In genomic region chr9:128442150-128442549, GRCh38 we compare ENCODE assay signal across 31 cellular contexts.
"Had no signal": no experiment of that assay in that cellular context is flagged by ENCODE, and none has a peak within 500 bp of the region (broad histone marks: within the 10 kb centered on the region; RNA-seq: fewer than 3 reads in every experiment).

No MANE protein-coding gene starts in this region.

- H3K4me3 ChIP-seq: ascending aorta, breast epithelium, cardiac muscle cell, colonic mucosa, dorsolateral prefrontal cortex, esophagus muscularis mucosa, gastroesophageal sphincter had no signal

- H3K4me1 Mint-ChIP-seq: activated naive CD8-positive, alpha-beta T cell treated with anti-CD3 and anti-CD28 coated beads, Interleukin-2, amount 10 ng/mL, durations not matched to agents 7 days and 5 days; activated T-helper 17 cell treated with anti-CD3 and anti-CD28 coated beads, Interleukin-2, amount 50 U/mL, for 72 hours; brain; endodermal cell had no signal

- H3K27ac Mint-ChIP-seq: activated CD4-positive, alpha-beta memory T cell treated with anti-CD3 and anti-CD28 coated beads, Interleukin-2, amount 10 ng/mL, durations not matched to agents 7 days and 5 days; activated CD4-positive, alpha-beta T cell treated with anti-CD3 and anti-CD28 coated beads, Interleukin-2, amount 10 ng/mL, durations not matched to agents 7 days and 5 days; activated naive CD4-positive, alpha-beta T cell treated with anti-CD3 and anti-CD28 coated beads, Interleukin-2, amount 50 U/mL, for 72 hours; activated naive CD8-positive, alpha-beta T cell treated with anti-CD3 and anti-CD28 coated beads, Interleukin-2, amount 10 ng/mL, durations not matched to agents 7 days and 5 days; activated T-cell treated with anti-CD3 and anti-CD28 coated beads, Interleukin-2, amount 50 U/mL, for 24 hours; activated T-helper 17 cell treated with anti-CD3 and anti-CD28 coated beads, Interleukin-2, amount 50 U/mL, for 72 hours; brain; endodermal cell; WTC11 had no signal

- H3K9me3 Mint-ChIP-seq: activated CD4-positive, alpha-beta memory T cell treated with anti-CD3 and anti-CD28 coated beads, Interleukin-2, amount 10 ng/mL, durations not matched to agents 7 days and 5 days; activated CD4-positive, alpha-beta T cell treated with anti-CD3 and anti-CD28 coated beads, Interleukin-2, amount 10 ng/mL, durations not matched to agents 7 days and 5 days; activated naive CD4-positive, alpha-beta T cell treated with anti-CD3 and anti-CD28 coated beads, Interleukin-2, amount 50 U/mL, for 72 hours; activated naive CD8-positive, alpha-beta T cell treated with anti-CD3 and anti-CD28 coated beads, Interleukin-2, amount 10 ng/mL, durations not matched to agents 7 days and 5 days; activated T-cell treated with anti-CD3 and anti-CD28 coated beads, Interleukin-2, amount 50 U/mL, for 24 hours; activated T-helper 17 cell treated with anti-CD3 and anti-CD28 coated beads, Interleukin-2, amount 50 U/mL, for 72 hours; brain; endodermal cell; WTC11 had no signal

- H3K27me3 Mint-ChIP-seq: activated CD4-positive, alpha-beta memory T cell treated with anti-CD3 and anti-CD28 coated beads, Interleukin-2, amount 10 ng/mL, durations not matched to agents 7 days and 5 days; activated CD4-positive, alpha-beta T cell treated with anti-CD3 and anti-CD28 coated beads, Interleukin-2, amount 10 ng/mL, durations not matched to agents 7 days and 5 days; activated naive CD8-positive, alpha-beta T cell treated with anti-CD3 and anti-CD28 coated beads, Interleukin-2, amount 10 ng/mL, durations not matched to agents 7 days and 5 days; activated T-cell treated with anti-CD3 and anti-CD28 coated beads, Interleukin-2, amount 50 U/mL, for 24 hours; activated T-helper 17 cell treated with anti-CD3 and anti-CD28 coated beads, Interleukin-2, amount 50 U/mL, for 72 hours had no signal

- H3K4me3 Mint-ChIP-seq: activated CD4-positive, alpha-beta memory T cell treated with anti-CD3 and anti-CD28 coated beads, Interleukin-2, amount 10 ng/mL, durations not matched to agents 7 days and 5 days; activated CD4-positive, alpha-beta T cell treated with anti-CD3 and anti-CD28 coated beads, Interleukin-2, amount 10 ng/mL, durations not matched to agents 7 days and 5 days; activated naive CD8-positive, alpha-beta T cell treated with anti-CD3 and anti-CD28 coated beads, Interleukin-2, amount 10 ng/mL, durations not matched to agents 7 days and 5 days; activated T-cell treated with anti-CD3 and anti-CD28 coated beads, Interleukin-2, amount 50 U/mL, for 24 hours; activated T-helper 17 cell treated with anti-CD3 and anti-CD28 coated beads, Interleukin-2, amount 50 U/mL, for 72 hours; brain; endodermal cell; WTC11 had no signal

- H3K36me3 Mint-ChIP-seq: activated naive CD4-positive, alpha-beta T cell treated with anti-CD3 and anti-CD28 coated beads, Interleukin-2, amount 50 U/mL, for 72 hours; activated naive CD8-positive, alpha-beta T cell treated with anti-CD3 and anti-CD28 coated beads, Interleukin-2, amount 10 ng/mL, durations not matched to agents 7 days and 5 days; brain; WTC11 had no signal

- DNase-seq: activated CD4-positive, alpha-beta memory T cell treated with anti-CD3 and anti-CD28 coated beads, Interleukin-2, amount 10 ng/mL, durations not matched to agents 7 days and 5 days; activated CD4-positive, alpha-beta T cell treated with anti-CD3 and anti-CD28 coated beads for 1 hour; activated CD4-positive, alpha-beta T cell treated with anti-CD3 and anti-CD28 coated beads for 4 hours; activated CD4-positive, alpha-beta T cell treated with anti-CD3 and anti-CD28 coated beads, Interleukin-2, amount 10 ng/mL, durations not matched to agents 7 days and 5 days; activated CD4-positive, alpha-beta T cell treated with anti-CD3 and anti-CD28 coated beads, Interleukin-2, amount 50 U/mL, for 4 hours; activated CD8-positive, alpha-beta memory T cell treated with anti-CD3 and anti-CD28 coated beads, Interleukin-2, amount 50 U/mL, for 48 hours; activated effector memory CD4-positive, alpha-beta T cell treated with Interleukin-2 at 50 U/mL for 16 hours; activated gamma-delta T cell treated with Interleukin-2 at 50 U/mL for 16 hours; activated naive CD4-positive, alpha-beta T cell treated with Interleukin-2 at 50 U/mL for 16 hours; activated naive CD8-positive, alpha-beta T cell treated with anti-CD3 and anti-CD28 coated beads, Interleukin-2, amount 10 ng/mL, durations not matched to agents 7 days and 5 days; activated T-cell treated with anti-CD3 and anti-CD28 coated beads for 4 hours; activated T-cell treated with anti-CD3 and anti-CD28 coated beads, Interleukin-2, amount 50 U/mL, for 24 hours; central memory CD4-positive, alpha-beta T cell; cerebellar nuclear complex; colonic mucosa; dorsolateral prefrontal cortex; effector memory CD4-positive, alpha-beta T cell; endodermal cell; foreskin melanocyte; hippocampal formation; T-helper 1 cell; T-helper 2 cell had no signal
